ENCODE assay signal across 1 cellular context in genomic region chr10:21313691-21314090, GRCh38.
TF ChIP-seq lines count a peak whose summit lies in the region.

No MANE protein-coding gene starts in this region.

TF ChIP-seq in GM23338, 12 proteins besides CTCF, POLR2A, EP300 and RAD21 (continued from another document):
- TF ChIP-seq ZNF462 (CRISPR knock-in tag; IDR thresholded peaks at IDR 0.05) (no peak), JUNB (IDR thresholded peaks at IDR 0.05; ENCODE audit: unreplicated experiment) (no peak), ZNF114 (CRISPR knock-in tag; IDR thresholded peaks at IDR 0.05) (no peak), POLR2AphosphoS5 (IDR thresholded peaks at IDR 0.05; ENCODE audit: low read depth) (no peak), STAT1 (IDR thresholded peaks at IDR 0.05; ENCODE audit: unreplicated experiment) (no peak), EZH2 (IDR thresholded peaks at IDR 0.05; ENCODE audit: low read depth, unreplicated experiment) (no peak)
